10 cellular contexts compared by ENCODE assay signal in genomic region chr5:96721351-96721970, GRCh38. TPM values are rescaled to one million over a fixed set of nuclear protein-coding genes. Genes with fewer than 3 reads are reported as not detected.
DNase-seq lines count a peak whose midpoint lies in the region; ATAC-seq, FAIRE-seq and TF ChIP-seq lines count a peak whose summit lies in the region.
"Had no signal": no experiment of that assay in that cellular context is flagged by ENCODE, and none has a peak within 500 bp of the region (broad histone marks: within the 10 kb centered on the region; RNA-seq: fewer than 3 reads in every experiment).

No MANE protein-coding gene starts in this region.

- H3K36me3 ChIP-seq in PC-3 (ENCODE audit: low read depth, low read length) (no peaks in the 10 kb centered on the region), trophoblast cell (ENCODE audit: control insufficient read depth in 1 of 2, insufficient read depth in 2 of 2, low read length in 2 of 2) (peaks cover 3% of the 10 kb centered on the region in 2 experiments)

- no peaks in the 10 kb centered on the region for H3K9me2 ChIP-seq in PC-3 (replicated peaks; ENCODE audit: low read length)

- no peaks in the 10 kb centered on the region for H3F3A ChIP-seq in PC-3 (ENCODE audit: low read length, unreplicated experiment)

- no peak for DNase-seq in D721Med (ENCODE audit: insufficient read length, low spot score)
- DNase-seq in PC-3: no peak
- DNase-seq in fibroblast of peridontal ligament (ENCODE audit: extremely low read depth): peak; percentile 38
- no peak for DNase-seq in trophoblast cell
- DNase-seq in amniotic stem cell (lab: John Stamatoyannopoulos, UW): no peak
- no peak for DNase-seq in GM13977 (ENCODE audit: low spot score)
- DNase-seq in NCI-H526 treated with DMSO at 0.1 percent for 48 hours (lab: John Stamatoyannopoulos, UW): no peak
- no peak for DNase-seq in cerebellar cortex (ENCODE audit: low spot score)
- DNase-seq: foreskin melanocyte had no signal

- no peak overlapping the region for H3K4me2 ChIP-seq in PC-3 (ENCODE audit: low read length)
- H3K4me2 ChIP-seq in trophoblast cell (ENCODE audit: low read length): no peak overlapping the region

- no TSS peak for BruUV-seq in PC-3 (replicated peaks; lab: Mats Ljungman, UMichigan)

- POLR2A ChIA-PET in PC-3 (lab: Charles Lee; ENCODE audit: unreplicated experiment): no interaction called here

- 0 out of 2 replicates have a peak, but pooled peaks have one; percentile 20 for ATAC-seq in PC-3

- H4K91ac ChIP-seq in trophoblast cell (ENCODE audit: low read depth, low read length): no peak overlapping the region

- H3K23ac ChIP-seq in trophoblast cell (ENCODE audit: low read length): peak overlapping the region; percentile 86

- H2BK120ac ChIP-seq in trophoblast cell (ENCODE audit: insufficient read depth, low read length, poor library complexity): no peak overlapping the region

- CTCF ChIA-PET in PC-3 (lab: Charles Lee): no interaction called here

- no peak overlapping the region for H3K18ac ChIP-seq in trophoblast cell (ENCODE audit: low read length)

- no peak overlapping the region for H4K12ac ChIP-seq in trophoblast cell (ENCODE audit: low read depth, low read length)

- H2AFZ ChIP-seq in PC-3 (ENCODE audit: low read length): no peak overlapping the region
- H2AFZ ChIP-seq in trophoblast cell (ENCODE audit: insufficient read depth, low read length, poor library complexity): no peak overlapping the region

- peak; percentile 94 for FAIRE-seq in D721Med (lab: Jason Lieb, UNC)
- FAIRE-seq: H1 had no signal

- no peaks in the 10 kb centered on the region for H3K79me2 ChIP-seq in PC-3 (ENCODE audit: low read length)
- no peaks in the 10 kb centered on the region for H3K79me2 ChIP-seq in trophoblast cell (ENCODE audit: control insufficient read depth, insufficient read depth, low read length, poor library complexity)

- H3K9me3 ChIP-seq in PC-3 (ENCODE audit: low read length): no peaks in the 10 kb centered on the region
- H3K9me3 ChIP-seq in trophoblast cell (ENCODE audit: insufficient read depth, low read depth, low read length): no peaks in the 10 kb centered on the region

- in situ Hi-C loops in GM13977 (cut with MboI; ENCODE audit: low pct_unique_long_range_greater_than_20kb, low sequenced_read_pairs, unreplicated experiment): no loop called here

- no peaks in the 10 kb centered on the region for H3K79me1 ChIP-seq in trophoblast cell (ENCODE audit: low read length)

- no peak overlapping the region for H3K14ac ChIP-seq in trophoblast cell (ENCODE audit: low read length)

- no peak overlapping the region for H2BK12ac ChIP-seq in trophoblast cell (ENCODE audit: low read length)

- H3K27me3 ChIP-seq in PC-3 (ENCODE audit: low read length): no peaks in the 10 kb centered on the region
- no peaks in the 10 kb centered on the region for H3K27me3 ChIP-seq in trophoblast cell (ENCODE audit: insufficient read depth, low read length)

- H2BK5ac ChIP-seq in trophoblast cell (ENCODE audit: low read depth, low read length, poor library complexity): no peak overlapping the region

- no peaks in the 10 kb centered on the region for H3K4me1 ChIP-seq in PC-3 (ENCODE audit: insufficient read depth, low read length)
- no peaks in the 10 kb centered on the region for H3K4me1 ChIP-seq in trophoblast cell (ENCODE audit: control insufficient read depth in 1 of 2, insufficient read depth in 2 of 2, low read length in 2 of 2)

- H3K4me3 ChIP-seq in PC-3 (ENCODE audit: low read length): no peak overlapping the region
- peak overlapping the region; percentile 9 for H3K4me3 ChIP-seq in trophoblast cell (ENCODE audit: low read depth, low read length)

- intact Hi-C loops in PC-3 (cut with micrococcal nuclease): no loop called here

- H4K8ac ChIP-seq in trophoblast cell (ENCODE audit: low read depth, low read length): no peak overlapping the region

- no peak for TF ChIP-seq CTCF in D721Med (IDR thresholded peaks at IDR 0.05; ENCODE audit: insufficient read depth, missing control alignments)
- TF ChIP-seq CTCF in PC-3 (conservative IDR thresholded peaks at IDR 0.05; ENCODE audit: low read depth, low read length): no peak
- no peak for TF ChIP-seq CTCF in GM13977 (IDR thresholded peaks at IDR 0.05; ENCODE audit: extremely low read depth, insufficient read depth, missing control alignments)

- H2AK5ac ChIP-seq in trophoblast cell (ENCODE audit: low read length): no peak overlapping the region

- H3K27ac ChIP-seq in PC-3 (ENCODE audit: low read length) (no peak overlapping the region), trophoblast cell (ENCODE audit: low read depth, low read length) (no peak overlapping the region)

- H3K9ac ChIP-seq in PC-3 (ENCODE audit: low read length) (no peak overlapping the region), trophoblast cell (ENCODE audit: low read length) (peak overlapping the region; percentile 48)

- no peak overlapping the region for H3K4ac ChIP-seq in trophoblast cell (ENCODE audit: low read depth, low read length)

- no peaks in the 10 kb centered on the region for H4K20me1 ChIP-seq in PC-3 (ENCODE audit: low read length)

RNA-seq across cellular contexts. Expression of gene CAST, which starts 59.3 kb away (rescaled TPM):
- total RNA-seq in PC-3 (2014; rRNA removed): 64.4 and 73.2 TPM in 2 replicates
- polyA plus RNA-seq in trophoblast cell (2013): 174 and 186 TPM in 2 replicates
